In genomic region chr9:124852121-124852828, GRCh38 we compare ENCODE assay signal across 9 cellular contexts. TPM values are rescaled to one million over a fixed set of nuclear protein-coding genes. Genes with fewer than 3 reads are reported as not detected.
A peak's percentile ranks its signal among the peaks of the same experiment; 100 is the strongest.
DNase-seq lines count a peak whose midpoint lies in the region; ATAC-seq and TF ChIP-seq lines count a peak whose summit lies in the region.
"Had no signal": no experiment of that assay in that cellular context is flagged by ENCODE, and none has a peak within 500 bp of the region (broad histone marks: within the 10 kb centered on the region; RNA-seq: fewer than 3 reads in every experiment).

No MANE protein-coding gene starts in this region.

- no peak overlapping the region; the same call in 1 of the 2 replicates for H3K9ac ChIP-seq in KMS-11

- TF ChIP-seq CTCF in AG04449 (IDR thresholded peaks at IDR 0.05; ENCODE audit: insufficient read depth, low read length, missing control alignments): no peak
- no peak for TF ChIP-seq CTCF in KMS-11 (conservative IDR thresholded peaks at IDR 0.05; ENCODE audit: low read depth, low read length)

- no peaks in the 10 kb centered on the region for H3K79me2 ChIP-seq in KMS-11 (ENCODE audit: insufficient read depth, low read depth)

- ATAC-seq in naive thymus-derived CD8-positive, alpha-beta T cell: no peak

- DNase-seq in AG04449 (ENCODE audit: low read depth, low spot score): no peak
- DNase-seq in naive thymus-derived CD8-positive, alpha-beta T cell: no peak
- DNase-seq in T1000 (lab: John Stamatoyannopoulos, UW): no peak
- no peak for DNase-seq in ureter (ENCODE audit: low spot score)
- no peak for DNase-seq in iPS-NIHi11 (ENCODE audit: low spot score)
- no peak for DNase-seq in COLO668 (lab: John Stamatoyannopoulos, UW; ENCODE audit: unreplicated experiment)

- intact Hi-C loops in dendritic cell treated with granulocyte-macrophage colony-stimulating factor and Interleukin-4, amounts not matched to agents 40 ng/mL and 50 ng/mL, for 4 days (cut with micrococcal nuclease): loop anchor here (5.0 to 10.0 kb wide), 2 partner anchors 237 to 520 kb away; no protein-coding TSS in a partner anchor

- peak overlapping the region; percentile 60; the same call in 1 of the 2 replicates for H3K4me3 ChIP-seq in AG04449 (ENCODE audit: low read depth, low read length)
- no peak overlapping the region for H3K4me3 ChIP-seq in KMS-11 (IDR thresholded peaks at IDR 0.05; ENCODE audit: insufficient read depth, low read depth, low read length)

- no peak overlapping the region for H3K27ac Mint-ChIP-seq in dendritic cell treated with granulocyte-macrophage colony-stimulating factor and Interleukin-4, amounts not matched to agents 40 ng/mL and 50 ng/mL, for 4 days
- peak overlapping the region in 3 of 10 donors; percentile 66 to 78 (median 69) for H3K27ac Mint-ChIP-seq in naive thymus-derived CD8-positive, alpha-beta T cell

- H3K4me2 ChIP-seq in KMS-11: peak overlapping the region; percentile 73

- no peak overlapping the region for H3K27ac ChIP-seq in KMS-11

- CTCF ChIA-PET in AG04449 (lab: Yijun Ruan, JAX): interaction anchor here (0.7 to 42.1 kb wide), 36 partner anchors 10 to 539 kb away, joined by 3 to 2098 read pairs (median 4); partner anchors contain the start of genes ARPC5L, NR6A1, OLFML2A and RPL35

- peaks cover 6% of the 10 kb centered on the region for H3K4me1 Mint-ChIP-seq in dendritic cell treated with granulocyte-macrophage colony-stimulating factor and Interleukin-4, amounts not matched to agents 40 ng/mL and 50 ng/mL, for 4 days (ENCODE audit: low read depth)
- peaks cover 5 to 14% (median 12%) of the 10 kb centered on the region in 4 donors for H3K4me1 Mint-ChIP-seq in naive thymus-derived CD8-positive, alpha-beta T cell

- H3K4me3 Mint-ChIP-seq in dendritic cell treated with granulocyte-macrophage colony-stimulating factor and Interleukin-4, amounts not matched to agents 40 ng/mL and 50 ng/mL, for 4 days: peak overlapping the region; percentile 78
- H3K4me3 Mint-ChIP-seq in naive thymus-derived CD8-positive, alpha-beta T cell: peak overlapping the region; percentile 16 to 77 (median 60)

- H3K36me3 Mint-ChIP-seq in dendritic cell treated with granulocyte-macrophage colony-stimulating factor and Interleukin-4, amounts not matched to agents 40 ng/mL and 50 ng/mL, for 4 days (ENCODE audit: low read depth): peaks cover 12% of the 10 kb centered on the region
- peaks cover 0 to 6% (median 0%) of the 10 kb centered on the region in 3 donors for H3K36me3 Mint-ChIP-seq in naive thymus-derived CD8-positive, alpha-beta T cell

- no peaks in the 10 kb centered on the region for H3K36me3 ChIP-seq in KMS-11 (ENCODE audit: insufficient read depth)

- no peaks in the 10 kb centered on the region for H3K27me3 ChIP-seq in KMS-11 (ENCODE audit: insufficient read depth, low read depth)

- POLR2A ChIA-PET in AG04449 (lab: Yijun Ruan, JAX): interaction anchor here (0.8 to 1.5 kb wide), 2 partner anchors 9 to 73 kb away, joined by 4 to 12 read pairs; no protein-coding TSS in a partner anchor
- POLR2A ChIA-PET in naive thymus-derived CD8-positive, alpha-beta T cell (lab: Charles Lee): interaction anchor here (2.3 to 3.6 kb wide), 2 partner anchors 9 to 81 kb away, joined by 11 to 16 read pairs; partner anchors contain the start of genes ARPC5L, NR6A1 and RPL35

- peaks cover 30% of the 10 kb centered on the region for H3K27me3 Mint-ChIP-seq in dendritic cell treated with granulocyte-macrophage colony-stimulating factor and Interleukin-4, amounts not matched to agents 40 ng/mL and 50 ng/mL, for 4 days
- H3K27me3 Mint-ChIP-seq in naive thymus-derived CD8-positive, alpha-beta T cell: peaks cover 0 to 20% (median 15%) of the 10 kb centered on the region in 5 donors

- peaks cover 6% of the 10 kb centered on the region for H3K4me1 ChIP-seq in KMS-11 (ENCODE audit: low read depth, poor library complexity, severe bottlenecking)

- H3K9me3 Mint-ChIP-seq in dendritic cell treated with granulocyte-macrophage colony-stimulating factor and Interleukin-4, amounts not matched to agents 40 ng/mL and 50 ng/mL, for 4 days: no peaks in the 10 kb centered on the region
- no peaks in the 10 kb centered on the region for H3K9me3 Mint-ChIP-seq in naive thymus-derived CD8-positive, alpha-beta T cell

- no peaks in the 10 kb centered on the region for H4K20me1 ChIP-seq in KMS-11 (ENCODE audit: insufficient read depth)

- peak overlapping the region; percentile 83 for H2AFZ ChIP-seq in KMS-11 (ENCODE audit: low read depth)

RNA-seq across cellular contexts. Expression of gene WDR38, which starts 1.0 kb away (rescaled TPM):
- not detected for total RNA-seq in naive thymus-derived CD8-positive, alpha-beta T cell
- not detected for polyA plus RNA-seq in naive thymus-derived CD8-positive, alpha-beta T cell
- not detected for total RNA-seq in ureter
- total RNA-seq: esophagus mucosa had no signal

RNA-seq across cellular contexts. Expression of gene RPL35, which starts 9.5 kb away (rescaled TPM):
- 1,000 to 10,000 TPM; 1,561 to 1,669 TPM for total RNA-seq in naive thymus-derived CD8-positive, alpha-beta T cell
- 1,000 to 10,000 TPM; 1,999 to 2,475 (median 2,297) TPM for polyA plus RNA-seq in naive thymus-derived CD8-positive, alpha-beta T cell
- total RNA-seq in ureter: 1,601 TPM

RNA-seq across cellular contexts. Expression of gene ARPC5L, which starts 9.7 kb away (rescaled TPM):
- total RNA-seq in naive thymus-derived CD8-positive, alpha-beta T cell: 10 to 100 TPM; 25.6 to 28.0 TPM
- 10 to 100 TPM; 37.5 to 70.4 (median 43.1) TPM for polyA plus RNA-seq in naive thymus-derived CD8-positive, alpha-beta T cell
- 36.5 TPM for total RNA-seq in ureter
